8 cellular contexts compared by ENCODE assay signal in genomic region chr16:23509763-23510153, GRCh38. TPM values are rescaled to one million over a fixed set of nuclear protein-coding genes. Genes with fewer than 3 reads are reported as not detected.
A peak's percentile ranks its signal among the peaks of the same experiment; 100 is the strongest.
DNase-seq lines count a peak whose midpoint lies in the region; ATAC-seq and TF ChIP-seq lines count a peak whose summit lies in the region.

No MANE protein-coding gene starts in this region.

- peaks cover 19 to 53% of the 10 kb centered on the region in 2 experiments; a peak in 3 of 4 replicates for H3K79me1 ChIP-seq in IMR-90 (ENCODE audit: low read depth in 1 of 2, low read length in 2 of 2)

- no peak for TF ChIP-seq CTCF in IMR-90 (conservative IDR thresholded peaks at IDR 0.05; ENCODE audit: low read depth, low read length)

- no peak for TF ChIP-seq POLR2A in IMR-90 (IDR thresholded peaks at IDR 0.05; ENCODE audit: low read depth, low read length)
- no peak for TF ChIP-seq POLR2A in erythroblast (IDR thresholded peaks at IDR 0.05; ENCODE audit: low read length)

- H3K27me3 Mint-ChIP-seq in activated CD4-positive, alpha-beta T cell treated with anti-CD3 and anti-CD28 coated beads, Interleukin-2, amount 10 ng/mL, durations not matched to agents 24 days and 14 days, result no peaks in the 10 kb centered on the region
- H3K27me3 Mint-ChIP-seq in naive B cell, result no peaks in the 10 kb centered on the region

- peak overlapping the region; percentile 8; the same call in 1 of the 2 replicates for H3K56ac ChIP-seq in IMR-90 (ENCODE audit: extremely low read depth, insufficient read depth, low read length)

- H3K9me3 ChIP-seq in IMR-90 (ENCODE audit: control insufficient read depth, insufficient read depth, low read length), result no peaks in the 10 kb centered on the region

- H3K9ac ChIP-seq in IMR-90 (ENCODE audit: low read depth, low read length), result peak overlapping the region; percentile 83

- peaks cover 2% of the 10 kb centered on the region for H3K36me3 ChIP-seq in IMR-90 (ENCODE audit: control insufficient read depth, insufficient read depth, low read length)

- H3K9me3 Mint-ChIP-seq in activated CD4-positive, alpha-beta T cell treated with anti-CD3 and anti-CD28 coated beads, Interleukin-2, amount 10 ng/mL, durations not matched to agents 24 days and 14 days, result no peaks in the 10 kb centered on the region
- H3K9me3 Mint-ChIP-seq in naive B cell, result no peaks in the 10 kb centered on the region

- CTCF ChIA-PET in IMR-90 (lab: Yijun Ruan, JAX), result no interaction called here

- dilution Hi-C loops in IMR-90 (cut with HindIII; ENCODE audit: low sequenced_read_pairs, unreplicated experiment), result no loop called here

- H3K27ac Mint-ChIP-seq in activated CD4-positive, alpha-beta T cell treated with anti-CD3 and anti-CD28 coated beads, Interleukin-2, amount 10 ng/mL, durations not matched to agents 24 days and 14 days, result peak overlapping the region; percentile 95
- peak overlapping the region; percentile 53 to 98 (median 94) for H3K27ac Mint-ChIP-seq in naive B cell

- H4K91ac ChIP-seq in IMR-90 (ENCODE audit: insufficient read depth, low read depth, low read length), result no peak overlapping the region

- H3K4me1 ChIP-seq in IMR-90 (ENCODE audit: control insufficient read depth, insufficient read depth, low read length), result peaks cover 9% of the 10 kb centered on the region

- POLR2A ChIA-PET in IMR-90 (lab: Charles Lee; ENCODE audit: unreplicated experiment), result no interaction called here

- intact Hi-C loops in IMR-90 (cut with micrococcal nuclease), result no loop called here
- intact Hi-C loops in activated CD4-positive, alpha-beta T cell treated with anti-CD3 and anti-CD28 coated beads, Interleukin-2, amount 10 ng/mL, durations not matched to agents 24 days and 14 days (cut with micrococcal nuclease), result loop anchor here (1.0 to 5.0 kb wide), 3 partner anchors 48 to 88 kb away; partner anchors contain the start of genes COG7, EARS2, NDUFAB1 and UBFD1

- no peaks in the 10 kb centered on the region for H3K27me3 ChIP-seq in IMR-90 (ENCODE audit: control insufficient read depth, insufficient read depth, low read length)

- H2BK15ac ChIP-seq in IMR-90 (ENCODE audit: low read depth, low read length), result no peak overlapping the region

- WGBS in IMR-90 (ENCODE audit: extremely low coverage in 2 of 2, insufficient read length in 1 of 2), 2 experiments, result no CpG with 5 or more reads among the region's 17 CpGs

- peak overlapping the region; percentile 66; the same call in 1 of the 2 replicates for H2AK5ac ChIP-seq in IMR-90 (ENCODE audit: low read depth, low read length)

- H2BK120ac ChIP-seq in IMR-90 (ENCODE audit: low read depth, low read length), result no peak overlapping the region

- peak overlapping the region; percentile 28; the same call in 1 of the 2 replicates for H3K27ac ChIP-seq in IMR-90 (ENCODE audit: insufficient read depth, low read length)

- no peak overlapping the region for H3K4ac ChIP-seq in IMR-90 (ENCODE audit: low read depth, low read length)

- in situ Hi-C loops in IMR-90 (cut with MboI; ENCODE audit: low sequenced_read_pairs), result no loop called here

- peaks cover 14% of the 10 kb centered on the region for H3K9me1 ChIP-seq in IMR-90 (ENCODE audit: insufficient read depth, low read length)

- no peak overlapping the region for H4K5ac ChIP-seq in IMR-90 (ENCODE audit: low read depth, low read length)

- H3K18ac ChIP-seq in IMR-90 (ENCODE audit: low read depth, low read length), result no peak overlapping the region

- H3K14ac ChIP-seq in IMR-90 (replicated peaks; ENCODE audit: low read depth, low read length), result peak overlapping the region; percentile 59

- peak; percentile 44 for ATAC-seq in IMR-90 (ENCODE audit: low read depth)
- ATAC-seq in naive B cell (ENCODE audit: low read depth in 2 of 2), result peak; percentile 9

- H4K8ac ChIP-seq in IMR-90 (ENCODE audit: low read depth in 2 of 2, low read length in 2 of 2), result peak overlapping the region; percentile 16 to 47; a peak in 1 of 4 replicates

- BruUV-seq in IMR-90 (replicated peaks; lab: Mats Ljungman, UMichigan), result no TSS peak

- H2AK9ac ChIP-seq in IMR-90 (replicated peaks; ENCODE audit: low read depth, low read length, poor library complexity), result peak overlapping the region; percentile 88

- H3K4me3 Mint-ChIP-seq in activated CD4-positive, alpha-beta T cell treated with anti-CD3 and anti-CD28 coated beads, Interleukin-2, amount 10 ng/mL, durations not matched to agents 24 days and 14 days, result peak overlapping the region; percentile 91
- peak overlapping the region; percentile 89 to 99 (median 97) for H3K4me3 Mint-ChIP-seq in naive B cell

- TF ChIP-seq RAD21 in IMR-90 (IDR thresholded peaks at IDR 0.05; ENCODE audit: low read length), result no peak

- peaks cover 48% of the 10 kb centered on the region for H3K4me1 Mint-ChIP-seq in activated CD4-positive, alpha-beta T cell treated with anti-CD3 and anti-CD28 coated beads, Interleukin-2, amount 10 ng/mL, durations not matched to agents 24 days and 14 days
- peaks cover 50 to 75% (median 56%) of the 10 kb centered on the region in 3 donors for H3K4me1 Mint-ChIP-seq in naive B cell

- H3K4me2 ChIP-seq in IMR-90 (ENCODE audit: low read depth, low read length), result peak overlapping the region; percentile 87

- H3K4me3 ChIP-seq in IMR-90 (ENCODE audit: insufficient read depth, low read depth, low read length), result peak overlapping the region; percentile 80

- peak overlapping the region; percentile 56; the same call in 1 of the 2 replicates for H3K23ac ChIP-seq in IMR-90 (ENCODE audit: low read depth, low read length)

- H2BK20ac ChIP-seq in IMR-90 (ENCODE audit: low read depth, low read length), result no peak overlapping the region

- DNase-seq in NCI-H510A (lab: John Stamatoyannopoulos, UW) (peak; percentile 18), NCI-H510A treated with DMSO at 0.1 percent for 48 hours (lab: John Stamatoyannopoulos, UW) (no peak), IMR-90 (peak; percentile 39), erythroblast (lab: John Stamatoyannopoulos, UW) (peak; percentile 62 to 65), naive B cell (no peak), germinal center (ENCODE audit: low spot score) (no peak), SKM-1 (lab: John Stamatoyannopoulos, UW; ENCODE audit: unreplicated experiment) (no peak)
- DNase-seq in activated CD4-positive, alpha-beta T cell treated with anti-CD3 and anti-CD28 coated beads, Interleukin-2, amount 10 ng/mL, durations not matched to agents 24 days and 14 days, result peak; percentile 83

- peak overlapping the region; percentile 93 for H2AFZ ChIP-seq in IMR-90 (replicated peaks; ENCODE audit: low read length, poor library complexity)

- peaks cover 30% of the 10 kb centered on the region for H3K36me3 Mint-ChIP-seq in activated CD4-positive, alpha-beta T cell treated with anti-CD3 and anti-CD28 coated beads, Interleukin-2, amount 10 ng/mL, durations not matched to agents 24 days and 14 days (ENCODE audit: low read depth)
- peaks cover 15 to 18% of the 10 kb centered on the region in 2 donors for H3K36me3 Mint-ChIP-seq in naive B cell

- H4K20me1 ChIP-seq in IMR-90 (ENCODE audit: insufficient read depth, low read length), result peaks cover 38% of the 10 kb centered on the region

- H2BK5ac ChIP-seq in IMR-90 (ENCODE audit: low read depth, low read length, poor library complexity, severe bottlenecking), result no peak overlapping the region

TF ChIP-seq in IMR-90, 13 proteins besides CTCF, POLR2A, EP300 and RAD21 (continues in another document):
- TF ChIP-seq CHD1 (IDR thresholded peaks at IDR 0.05; ENCODE audit: low read depth, low read length), result no peak
- TF ChIP-seq RCOR1 (IDR thresholded peaks at IDR 0.05; ENCODE audit: insufficient replicate concordance, low read length), result no peak
- TF ChIP-seq SMC3 (IDR thresholded peaks at IDR 0.05; ENCODE audit: low read depth, low read length), result no peak
- no peak for TF ChIP-seq BHLHE40 (IDR thresholded peaks at IDR 0.05; ENCODE audit: low read depth, low read length)
- TF ChIP-seq MXI1 (IDR thresholded peaks at IDR 0.05; ENCODE audit: borderline replicate concordance, low read depth, low read length), result no peak
- TF ChIP-seq RFX5 (IDR thresholded peaks at IDR 0.05; ENCODE audit: low read depth, low read length), result no peak
- no peak for TF ChIP-seq MAZ (IDR thresholded peaks at IDR 0.05; ENCODE audit: borderline replicate concordance, low read depth, low read length)
- TF ChIP-seq NFE2L2 (IDR thresholded peaks at IDR 0.05; ENCODE audit: low read depth, low read length), result no peak

RNA-seq across cellular contexts. Expression of gene GGA2, which starts 0.5 kb away (rescaled TPM):
- 16.5 and 23.9 TPM in 2 replicates for total RNA-seq in IMR-90 (2012; rRNA removed)
- 24.6 and 30.1 TPM in 2 replicates for polyA plus RNA-seq in IMR-90 (2012; rRNA removed)
- polyA plus RNA-seq in IMR-90 (2012; cell fraction: cytosol; rRNA removed), result 10.5 and 11.2 TPM in 2 replicates
- polyA plus RNA-seq in IMR-90 (2012; cell fraction: nucleus; rRNA removed; ENCODE audit: low replicate concordance), result 35.3 and 69.6 TPM in 2 replicates
- total RNA-seq in activated CD4-positive, alpha-beta T cell treated with anti-CD3 and anti-CD28 coated beads, Interleukin-2, amount 10 ng/mL, durations not matched to agents 24 days and 14 days, result 109 and 113 TPM in 2 replicates
- polyA plus RNA-seq in naive B cell (ENCODE audit: low read depth in 6 of 6), result 100 to 1,000 TPM; 154 to 303 (median 222) TPM

RNA-seq across cellular contexts. Expression of gene EARS2, which starts 47.4 kb away (rescaled TPM):
- total RNA-seq in IMR-90 (2012; rRNA removed), result 23.3 and 28.1 TPM in 2 replicates
- polyA plus RNA-seq in IMR-90 (2012; rRNA removed) (37.7 and 37.8 TPM in 2 replicates), naive B cell (ENCODE audit: low read depth in 6 of 6) (10 to 100 TPM in 2 of 6 donors, 1 to 10 TPM in 4; 3.8 to 15.0 (median 8.2) TPM)
- 11.8 and 19.7 TPM in 2 replicates for polyA plus RNA-seq in IMR-90 (2012; cell fraction: cytosol; rRNA removed)
- 32.3 and 45.8 TPM in 2 replicates for polyA plus RNA-seq in IMR-90 (2012; cell fraction: nucleus; rRNA removed; ENCODE audit: low replicate concordance)
- total RNA-seq in activated CD4-positive, alpha-beta T cell treated with anti-CD3 and anti-CD28 coated beads, Interleukin-2, amount 10 ng/mL, durations not matched to agents 24 days and 14 days, result 29.7 and 31.4 TPM in 2 replicates

RNA-seq across cellular contexts. Expression of gene UBFD1, which starts 47.8 kb away (rescaled TPM):
- 39.3 and 48.9 TPM in 2 replicates for total RNA-seq in IMR-90 (2012; rRNA removed)
- polyA plus RNA-seq in IMR-90 (2012; rRNA removed) (48.4 and 55.0 TPM in 2 replicates), naive B cell (ENCODE audit: low read depth in 6 of 6) (10 to 100 TPM in 5 of 6 donors, 1 to 10 TPM in 1; 8.8 to 20.1 (median 12.7) TPM)
- 29.3 and 70.8 TPM in 2 replicates for polyA plus RNA-seq in IMR-90 (2012; cell fraction: cytosol; rRNA removed)
- 68.5 and 100.0 TPM in 2 replicates for polyA plus RNA-seq in IMR-90 (2012; cell fraction: nucleus; rRNA removed; ENCODE audit: low replicate concordance)
- 62.0 and 70.6 TPM in 2 replicates for total RNA-seq in activated CD4-positive, alpha-beta T cell treated with anti-CD3 and anti-CD28 coated beads, Interleukin-2, amount 10 ng/mL, durations not matched to agents 24 days and 14 days

RNA-seq across cellular contexts. Expression of gene COG7, which starts 56.8 kb away (rescaled TPM):
- total RNA-seq in IMR-90 (2012; rRNA removed), result 25.6 and 28.5 TPM in 2 replicates
- polyA plus RNA-seq in IMR-90 (2012; rRNA removed) (43.7 and 49.2 TPM in 2 replicates), naive B cell (ENCODE audit: low read depth in 6 of 6) (10 to 100 TPM in 1 of 6 donors, 1 to 10 TPM in 5; 5.8 to 19.3 (median 8.8) TPM)
- polyA plus RNA-seq in IMR-90 (2012; cell fraction: cytosol; rRNA removed), result 22.4 and 39.2 TPM in 2 replicates
- 79.3 and 108 TPM in 2 replicates for polyA plus RNA-seq in IMR-90 (2012; cell fraction: nucleus; rRNA removed; ENCODE audit: low replicate concordance)
- total RNA-seq in activated CD4-positive, alpha-beta T cell treated with anti-CD3 and anti-CD28 coated beads, Interleukin-2, amount 10 ng/mL, durations not matched to agents 24 days and 14 days, result 21.6 and 25.6 TPM in 2 replicates

Comparison
In these comparisons a context has a peak if more than half of its experiments do, and no peak if none do; other contexts are left out.
1. DNase-seq: peak in NCI-H510A (single experiment), IMR-90 (single experiment), activated CD4-positive, alpha-beta T cell treated with anti-CD3 and anti-CD28 coated beads, Interleukin-2, amount 10 ng/mL, durations not matched to agents 24 days and 14 days (single experiment) and erythroblast (2 of 2); none in NCI-H510A treated with DMSO at 0.1 percent for 48 hours (single experiment), naive B cell (single experiment), germinal center (single experiment) and SKM-1 (single experiment).